ENCODE assay signal across 1 cellular context in the genomic region with DNA sequence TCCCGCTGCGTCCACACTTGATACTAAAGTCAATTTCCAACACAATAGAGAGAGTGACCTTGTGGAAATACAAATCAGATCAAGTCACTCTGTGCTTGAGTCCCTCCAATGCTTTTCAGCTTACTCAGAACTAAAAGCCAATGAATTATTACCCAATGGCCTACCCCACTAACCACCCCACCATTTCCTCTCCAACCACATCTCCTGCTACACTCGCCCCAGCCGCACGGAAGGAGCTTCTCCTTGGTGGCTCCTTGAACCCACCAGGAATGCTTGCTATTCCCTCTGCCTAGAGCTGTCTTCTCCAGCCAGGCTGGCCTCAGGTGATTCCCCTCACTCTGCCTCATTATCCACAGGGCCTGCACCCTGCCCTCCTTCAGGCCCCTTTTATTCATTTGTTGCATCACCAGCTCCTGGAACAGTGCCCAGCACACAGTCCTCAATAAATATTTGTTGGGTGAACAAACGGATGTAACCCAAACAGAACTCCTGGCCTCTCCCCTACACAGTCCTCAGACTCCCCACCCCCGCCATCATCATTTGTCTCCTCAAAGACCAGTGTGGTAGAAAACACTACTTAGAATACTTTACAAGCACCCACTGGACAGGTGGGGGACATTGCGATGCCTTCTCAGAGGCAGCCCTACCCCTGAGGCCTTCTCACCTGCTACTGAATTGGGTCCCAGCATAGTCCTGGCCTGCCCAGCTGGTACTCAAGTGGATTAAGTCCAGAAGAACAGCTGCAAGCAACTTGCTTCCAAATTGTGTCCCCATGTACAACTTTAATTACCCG.
TF ChIP-seq lines count a peak whose summit lies in the region.

No MANE protein-coding gene starts in this region.

TF ChIP-seq in HepG2, 621 proteins besides CTCF, POLR2A, EP300 and RAD21 (continued from another document and continues in another):
- TF ChIP-seq, protein P1, sequence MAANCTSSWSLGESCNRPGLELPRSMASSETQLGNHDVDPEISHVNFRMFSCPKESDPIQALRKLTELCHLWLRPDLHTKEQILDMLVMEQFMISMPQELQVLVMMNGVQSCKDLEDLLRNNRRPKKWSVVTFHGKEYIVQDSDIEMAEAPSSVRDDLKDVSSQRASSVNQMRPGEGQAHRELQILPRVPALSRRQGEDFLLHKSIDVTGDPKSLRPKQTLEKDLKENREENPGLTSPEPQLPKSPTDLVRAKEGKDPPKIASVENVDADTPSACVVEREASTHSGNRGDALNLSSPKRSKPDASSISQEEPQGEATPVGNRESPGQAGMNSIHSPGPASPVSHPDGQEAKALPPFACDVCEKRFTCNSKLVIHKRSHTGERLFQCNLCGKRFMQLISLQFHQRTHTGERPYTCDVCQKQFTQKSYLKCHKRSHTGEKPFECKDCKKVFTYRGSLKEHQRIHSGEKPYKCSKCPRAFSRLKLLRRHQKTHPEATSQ (CRISPR knock-in tag; IDR thresholded peaks at IDR 0.05; ENCODE audit: borderline replicate concordance): peak; percentile 71; the same call in 1 of the 2 replicates
- no peak for TF ChIP-seq ZNF660 (CRISPR knock-in tag; IDR thresholded peaks at IDR 0.05; ENCODE audit: borderline replicate concordance, low read depth)
- TF ChIP-seq ZNF234 (CRISPR knock-in tag; conservative IDR thresholded peaks at IDR 0.05): no peak
- TF ChIP-seq JUND (CRISPR knock-in tag; IDR thresholded peaks at IDR 0.05): peak; percentile 85; the same call in 1 of the 2 replicates
- TF ChIP-seq TP53 (CRISPR knock-in tag; conservative IDR thresholded peaks at IDR 0.05): no peak
- no peak; the same call in 1 of the 2 replicates for TF ChIP-seq JUN (CRISPR knock-in tag; IDR thresholded peaks at IDR 0.05)
- TF ChIP-seq SALL2 (CRISPR knock-in tag; IDR thresholded peaks at IDR 0.05): no peak
- TF ChIP-seq GATAD2A (CRISPR knock-in tag; IDR thresholded peaks at IDR 0.05): peak; percentile 98
- no peak for TF ChIP-seq ATM (IDR thresholded peaks at IDR 0.05; ENCODE audit: borderline replicate concordance)
- no peak for TF ChIP-seq DNMT3B (CRISPR knock-in tag; conservative IDR thresholded peaks at IDR 0.05)
- peak; percentile 37; the same call in 1 of the 2 replicates for TF ChIP-seq ZMYM2 (CRISPR knock-in tag; IDR thresholded peaks at IDR 0.05)
- peak; percentile 48; the same call in 1 of the 3 replicates for TF ChIP-seq MXI1 (IDR thresholded peaks at IDR 0.05; ENCODE audit: borderline replicate concordance, low read depth, low read length)
- peak; percentile 11 for TF ChIP-seq YY1 (IDR thresholded peaks at IDR 0.05; ENCODE audit: insufficient read depth, insufficient replicate concordance, low read depth, low read length)
- TF ChIP-seq ZNF468 (CRISPR knock-in tag; IDR thresholded peaks at IDR 0.05): no peak
- TF ChIP-seq, protein P2, sequence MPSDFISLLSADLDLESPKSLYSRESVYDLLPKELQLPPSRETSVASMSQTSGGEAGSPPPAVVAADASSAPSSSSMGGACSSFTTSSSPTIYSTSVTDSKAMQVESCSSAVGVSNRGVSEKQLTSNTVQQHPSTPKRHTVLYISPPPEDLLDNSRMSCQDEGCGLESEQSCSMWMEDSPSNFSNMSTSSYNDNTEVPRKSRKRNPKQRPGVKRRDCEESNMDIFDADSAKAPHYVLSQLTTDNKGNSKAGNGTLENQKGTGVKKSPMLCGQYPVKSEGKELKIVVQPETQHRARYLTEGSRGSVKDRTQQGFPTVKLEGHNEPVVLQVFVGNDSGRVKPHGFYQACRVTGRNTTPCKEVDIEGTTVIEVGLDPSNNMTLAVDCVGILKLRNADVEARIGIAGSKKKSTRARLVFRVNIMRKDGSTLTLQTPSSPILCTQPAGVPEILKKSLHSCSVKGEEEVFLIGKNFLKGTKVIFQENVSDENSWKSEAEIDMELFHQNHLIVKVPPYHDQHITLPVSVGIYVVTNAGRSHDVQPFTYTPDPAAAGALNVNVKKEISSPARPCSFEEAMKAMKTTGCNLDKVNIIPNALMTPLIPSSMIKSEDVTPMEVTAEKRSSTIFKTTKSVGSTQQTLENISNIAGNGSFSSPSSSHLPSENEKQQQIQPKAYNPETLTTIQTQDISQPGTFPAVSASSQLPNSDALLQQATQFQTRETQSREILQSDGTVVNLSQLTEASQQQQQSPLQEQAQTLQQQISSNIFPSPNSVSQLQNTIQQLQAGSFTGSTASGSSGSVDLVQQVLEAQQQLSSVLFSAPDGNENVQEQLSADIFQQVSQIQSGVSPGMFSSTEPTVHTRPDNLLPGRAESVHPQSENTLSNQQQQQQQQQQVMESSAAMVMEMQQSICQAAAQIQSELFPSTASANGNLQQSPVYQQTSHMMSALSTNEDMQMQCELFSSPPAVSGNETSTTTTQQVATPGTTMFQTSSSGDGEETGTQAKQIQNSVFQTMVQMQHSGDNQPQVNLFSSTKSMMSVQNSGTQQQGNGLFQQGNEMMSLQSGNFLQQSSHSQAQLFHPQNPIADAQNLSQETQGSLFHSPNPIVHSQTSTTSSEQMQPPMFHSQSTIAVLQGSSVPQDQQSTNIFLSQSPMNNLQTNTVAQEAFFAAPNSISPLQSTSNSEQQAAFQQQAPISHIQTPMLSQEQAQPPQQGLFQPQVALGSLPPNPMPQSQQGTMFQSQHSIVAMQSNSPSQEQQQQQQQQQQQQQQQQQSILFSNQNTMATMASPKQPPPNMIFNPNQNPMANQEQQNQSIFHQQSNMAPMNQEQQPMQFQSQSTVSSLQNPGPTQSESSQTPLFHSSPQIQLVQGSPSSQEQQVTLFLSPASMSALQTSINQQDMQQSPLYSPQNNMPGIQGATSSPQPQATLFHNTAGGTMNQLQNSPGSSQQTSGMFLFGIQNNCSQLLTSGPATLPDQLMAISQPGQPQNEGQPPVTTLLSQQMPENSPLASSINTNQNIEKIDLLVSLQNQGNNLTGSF (CRISPR knock-in tag; IDR thresholded peaks at IDR 0.05): no peak
- no peak for TF ChIP-seq AGO1 (IDR thresholded peaks at IDR 0.05; ENCODE audit: low read depth, low read length, poor library complexity, severe bottlenecking)
- TF ChIP-seq TARDBP (CRISPR knock-in tag; IDR thresholded peaks at IDR 0.05): peak; percentile 78; the same call in 1 of the 2 replicates
- peak; percentile 73 for TF ChIP-seq SKI (IDR thresholded peaks at IDR 0.05; ENCODE audit: partially characterized antibody)
- TF ChIP-seq, protein P3, sequence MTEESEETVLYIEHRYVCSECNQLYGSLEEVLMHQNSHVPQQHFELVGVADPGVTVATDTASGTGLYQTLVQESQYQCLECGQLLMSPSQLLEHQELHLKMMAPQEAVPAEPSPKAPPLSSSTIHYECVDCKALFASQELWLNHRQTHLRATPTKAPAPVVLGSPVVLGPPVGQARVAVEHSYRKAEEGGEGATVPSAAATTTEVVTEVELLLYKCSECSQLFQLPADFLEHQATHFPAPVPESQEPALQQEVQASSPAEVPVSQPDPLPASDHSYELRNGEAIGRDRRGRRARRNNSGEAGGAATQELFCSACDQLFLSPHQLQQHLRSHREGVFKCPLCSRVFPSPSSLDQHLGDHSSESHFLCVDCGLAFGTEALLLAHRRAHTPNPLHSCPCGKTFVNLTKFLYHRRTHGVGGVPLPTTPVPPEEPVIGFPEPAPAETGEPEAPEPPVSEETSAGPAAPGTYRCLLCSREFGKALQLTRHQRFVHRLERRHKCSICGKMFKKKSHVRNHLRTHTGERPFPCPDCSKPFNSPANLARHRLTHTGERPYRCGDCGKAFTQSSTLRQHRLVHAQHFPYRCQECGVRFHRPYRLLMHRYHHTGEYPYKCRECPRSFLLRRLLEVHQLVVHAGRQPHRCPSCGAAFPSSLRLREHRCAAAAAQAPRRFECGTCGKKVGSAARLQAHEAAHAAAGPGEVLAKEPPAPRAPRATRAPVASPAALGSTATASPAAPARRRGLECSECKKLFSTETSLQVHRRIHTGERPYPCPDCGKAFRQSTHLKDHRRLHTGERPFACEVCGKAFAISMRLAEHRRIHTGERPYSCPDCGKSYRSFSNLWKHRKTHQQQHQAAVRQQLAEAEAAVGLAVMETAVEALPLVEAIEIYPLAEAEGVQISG (CRISPR knock-in tag; IDR thresholded peaks at IDR 0.05): peak; percentile 64
- TF ChIP-seq, protein P4, sequence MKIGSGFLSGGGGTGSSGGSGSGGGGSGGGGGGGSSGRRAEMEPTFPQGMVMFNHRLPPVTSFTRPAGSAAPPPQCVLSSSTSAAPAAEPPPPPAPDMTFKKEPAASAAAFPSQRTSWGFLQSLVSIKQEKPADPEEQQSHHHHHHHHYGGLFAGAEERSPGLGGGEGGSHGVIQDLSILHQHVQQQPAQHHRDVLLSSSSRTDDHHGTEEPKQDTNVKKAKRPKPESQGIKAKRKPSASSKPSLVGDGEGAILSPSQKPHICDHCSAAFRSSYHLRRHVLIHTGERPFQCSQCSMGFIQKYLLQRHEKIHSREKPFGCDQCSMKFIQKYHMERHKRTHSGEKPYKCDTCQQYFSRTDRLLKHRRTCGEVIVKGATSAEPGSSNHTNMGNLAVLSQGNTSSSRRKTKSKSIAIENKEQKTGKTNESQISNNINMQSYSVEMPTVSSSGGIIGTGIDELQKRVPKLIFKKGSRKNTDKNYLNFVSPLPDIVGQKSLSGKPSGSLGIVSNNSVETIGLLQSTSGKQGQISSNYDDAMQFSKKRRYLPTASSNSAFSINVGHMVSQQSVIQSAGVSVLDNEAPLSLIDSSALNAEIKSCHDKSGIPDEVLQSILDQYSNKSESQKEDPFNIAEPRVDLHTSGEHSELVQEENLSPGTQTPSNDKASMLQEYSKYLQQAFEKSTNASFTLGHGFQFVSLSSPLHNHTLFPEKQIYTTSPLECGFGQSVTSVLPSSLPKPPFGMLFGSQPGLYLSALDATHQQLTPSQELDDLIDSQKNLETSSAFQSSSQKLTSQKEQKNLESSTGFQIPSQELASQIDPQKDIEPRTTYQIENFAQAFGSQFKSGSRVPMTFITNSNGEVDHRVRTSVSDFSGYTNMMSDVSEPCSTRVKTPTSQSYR (CRISPR knock-in tag; IDR thresholded peaks at IDR 0.05; ENCODE audit: borderline replicate concordance): peak; percentile 82
- TF ChIP-seq IRF2 (CRISPR knock-in tag; IDR thresholded peaks at IDR 0.05): peak; percentile 93
- no peak for TF ChIP-seq ZNF607 (CRISPR knock-in tag; IDR thresholded peaks at IDR 0.05; ENCODE audit: borderline replicate concordance)
- 0 out of 2 replicates have a peak, but pooled peaks have one; percentile 26 for TF ChIP-seq HOXA5 (CRISPR knock-in tag; IDR thresholded peaks at IDR 0.05)
- TF ChIP-seq, protein P5, sequence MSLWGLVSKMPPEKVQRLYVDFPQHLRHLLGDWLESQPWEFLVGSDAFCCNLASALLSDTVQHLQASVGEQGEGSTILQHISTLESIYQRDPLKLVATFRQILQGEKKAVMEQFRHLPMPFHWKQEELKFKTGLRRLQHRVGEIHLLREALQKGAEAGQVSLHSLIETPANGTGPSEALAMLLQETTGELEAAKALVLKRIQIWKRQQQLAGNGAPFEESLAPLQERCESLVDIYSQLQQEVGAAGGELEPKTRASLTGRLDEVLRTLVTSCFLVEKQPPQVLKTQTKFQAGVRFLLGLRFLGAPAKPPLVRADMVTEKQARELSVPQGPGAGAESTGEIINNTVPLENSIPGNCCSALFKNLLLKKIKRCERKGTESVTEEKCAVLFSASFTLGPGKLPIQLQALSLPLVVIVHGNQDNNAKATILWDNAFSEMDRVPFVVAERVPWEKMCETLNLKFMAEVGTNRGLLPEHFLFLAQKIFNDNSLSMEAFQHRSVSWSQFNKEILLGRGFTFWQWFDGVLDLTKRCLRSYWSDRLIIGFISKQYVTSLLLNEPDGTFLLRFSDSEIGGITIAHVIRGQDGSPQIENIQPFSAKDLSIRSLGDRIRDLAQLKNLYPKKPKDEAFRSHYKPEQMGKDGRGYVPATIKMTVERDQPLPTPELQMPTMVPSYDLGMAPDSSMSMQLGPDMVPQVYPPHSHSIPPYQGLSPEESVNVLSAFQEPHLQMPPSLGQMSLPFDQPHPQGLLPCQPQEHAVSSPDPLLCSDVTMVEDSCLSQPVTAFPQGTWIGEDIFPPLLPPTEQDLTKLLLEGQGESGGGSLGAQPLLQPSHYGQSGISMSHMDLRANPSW (CRISPR knock-in tag; IDR thresholded peaks at IDR 0.05; ENCODE audit: borderline replicate concordance): peak; percentile 74; the same call in 1 of the 2 replicates
- no peak for TF ChIP-seq RFXAP (CRISPR knock-in tag; IDR thresholded peaks at IDR 0.05; ENCODE audit: borderline replicate concordance)
- TF ChIP-seq, protein P6, sequence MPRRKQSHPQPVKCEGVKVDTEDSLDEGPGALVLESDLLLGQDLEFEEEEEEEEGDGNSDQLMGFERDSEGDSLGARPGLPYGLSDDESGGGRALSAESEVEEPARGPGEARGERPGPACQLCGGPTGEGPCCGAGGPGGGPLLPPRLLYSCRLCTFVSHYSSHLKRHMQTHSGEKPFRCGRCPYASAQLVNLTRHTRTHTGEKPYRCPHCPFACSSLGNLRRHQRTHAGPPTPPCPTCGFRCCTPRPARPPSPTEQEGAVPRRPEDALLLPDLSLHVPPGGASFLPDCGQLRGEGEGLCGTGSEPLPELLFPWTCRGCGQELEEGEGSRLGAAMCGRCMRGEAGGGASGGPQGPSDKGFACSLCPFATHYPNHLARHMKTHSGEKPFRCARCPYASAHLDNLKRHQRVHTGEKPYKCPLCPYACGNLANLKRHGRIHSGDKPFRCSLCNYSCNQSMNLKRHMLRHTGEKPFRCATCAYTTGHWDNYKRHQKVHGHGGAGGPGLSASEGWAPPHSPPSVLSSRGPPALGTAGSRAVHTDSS (CRISPR knock-in tag; conservative IDR thresholded peaks at IDR 0.05): no peak
- TF ChIP-seq, protein P7, sequence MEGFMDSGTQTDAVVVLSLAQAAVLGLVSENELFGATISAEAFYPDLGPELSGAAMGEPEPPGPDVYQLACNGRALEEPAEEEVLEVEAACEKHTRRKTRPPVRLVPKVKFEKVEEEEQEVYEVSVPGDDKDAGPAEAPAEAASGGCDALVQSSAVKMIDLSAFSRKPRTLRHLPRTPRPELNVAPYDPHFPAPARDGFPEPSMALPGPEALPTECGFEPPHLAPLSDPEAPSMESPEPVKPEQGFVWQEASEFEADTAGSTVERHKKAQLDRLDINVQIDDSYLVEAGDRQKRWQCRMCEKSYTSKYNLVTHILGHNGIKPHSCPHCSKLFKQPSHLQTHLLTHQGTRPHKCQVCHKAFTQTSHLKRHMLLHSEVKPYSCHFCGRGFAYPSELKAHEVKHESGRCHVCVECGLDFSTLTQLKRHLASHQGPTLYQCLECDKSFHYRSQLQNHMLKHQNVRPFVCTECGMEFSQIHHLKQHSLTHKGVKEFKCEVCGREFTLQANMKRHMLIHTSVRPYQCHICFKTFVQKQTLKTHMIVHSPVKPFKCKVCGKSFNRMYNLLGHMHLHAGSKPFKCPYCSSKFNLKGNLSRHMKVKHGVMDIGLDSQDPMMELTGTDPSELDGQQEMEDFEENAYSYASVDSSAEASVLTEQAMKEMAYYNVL (CRISPR knock-in tag; IDR thresholded peaks at IDR 0.05; ENCODE audit: borderline replicate concordance): peak; percentile 96; the same call in 1 of the 2 replicates
